Comparison of ENCODE assay signal across 9 cellular contexts in the genomic region with DNA sequence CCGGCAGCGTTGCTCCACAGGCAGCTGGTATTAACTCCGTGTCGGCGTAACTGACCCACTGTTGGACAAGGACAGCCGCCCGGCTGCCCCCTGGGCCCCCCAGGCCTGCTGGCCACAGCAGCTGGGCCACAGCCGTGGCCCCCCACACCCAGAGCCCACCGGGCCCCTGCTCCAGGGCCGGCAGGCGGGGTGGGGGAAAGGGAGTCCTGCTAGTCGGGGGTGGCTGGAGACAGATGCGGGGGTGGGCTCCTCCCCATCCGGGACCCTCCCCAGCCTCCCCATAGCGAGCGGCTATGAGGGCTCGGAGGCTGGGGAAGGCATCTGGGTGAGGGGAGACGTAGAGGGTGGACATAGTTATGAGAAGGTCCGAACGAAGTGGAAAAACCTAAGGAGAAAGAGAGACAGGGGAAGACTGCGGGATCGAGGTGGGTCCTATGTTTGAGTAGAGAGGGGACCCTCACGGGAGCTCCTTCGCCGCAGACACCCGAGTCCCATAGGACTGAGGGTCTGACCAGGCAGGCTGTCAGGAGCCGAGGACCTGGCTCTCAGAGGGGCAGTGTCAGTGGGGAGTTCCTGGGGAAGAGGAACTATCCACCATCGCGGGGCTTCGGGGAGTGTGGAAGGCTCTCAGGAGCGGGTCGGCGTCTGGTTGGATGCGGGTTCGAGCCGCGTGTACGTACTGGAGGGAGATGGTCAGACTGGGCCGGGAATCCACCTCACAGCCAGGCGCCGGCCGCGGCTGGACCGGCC. TPM values are rescaled to one million over a fixed set of nuclear protein-coding genes. Genes with fewer than 3 reads are reported as not detected.
DNase-seq lines count a peak whose midpoint lies in the region; ATAC-seq, FAIRE-seq and TF ChIP-seq lines count a peak whose summit lies in the region.
"Had no signal": no experiment of that assay in that cellular context is flagged by ENCODE, and none has a peak within 500 bp of the region (broad histone marks: within the 10 kb centered on the region; RNA-seq: fewer than 3 reads in every experiment).

No MANE protein-coding gene starts in this region.

- H3K4me2 ChIP-seq in MM.1S (ENCODE audit: low read depth, low read length) (peak overlapping the region; percentile 84), mammary epithelial cell (ENCODE audit: insufficient read depth, low read depth, low read length) (peak overlapping the region; percentile 88), HepG2 (ENCODE audit: low read depth, low read length) (peak overlapping the region; percentile 95)

- peak in 1 of 2 experiments; percentile 61; a peak in 3 of 4 replicates for TF ChIP-seq POLR2A in HepG2 (IDR thresholded peaks at IDR 0.05; ENCODE audit: insufficient read depth in 1 of 2, low read depth in 2 of 2, low read length in 2 of 2)

- peaks cover 4% of the 10 kb centered on the region; the same call in 1 of the 2 replicates for H3K36me3 ChIP-seq in BJ (ENCODE audit: control insufficient read depth, insufficient read depth, low read length)
- H3K36me3 ChIP-seq in MM.1S (replicated peaks; ENCODE audit: insufficient read depth, low read length) = no peaks in the 10 kb centered on the region; the same call in 1 of the 2 replicates
- H3K36me3 ChIP-seq in mammary epithelial cell (ENCODE audit: insufficient read depth, low read length) = peaks cover 6% of the 10 kb centered on the region
- peaks cover 5 to 28% of the 10 kb centered on the region in 2 experiments for H3K36me3 ChIP-seq in HepG2 (replicated peaks in 1 of 2; ENCODE audit: control insufficient read depth in 1 of 2, insufficient read depth in 2 of 2, low read length in 2 of 2)
- H3K36me3 ChIP-seq in thoracic aorta = peaks cover 4% of the 10 kb centered on the region

- dilution Hi-C loops in mammary epithelial cell (cut with HindIII; ENCODE audit: low sequenced_read_pairs) = no loop called here

- no peak for TF ChIP-seq EP300 in HepG2 (IDR thresholded peaks at IDR 0.05; ENCODE audit: low read depth in 2 of 2, low read length in 2 of 2)
- TF ChIP-seq EP300 in HepG2 (CRISPR knock-in tag; IDR thresholded peaks at IDR 0.05; ENCODE audit: borderline replicate concordance) = no peak

- H4K20me1 ChIP-seq in MM.1S (ENCODE audit: insufficient read depth, low read length) = no peaks in the 10 kb centered on the region
- no peaks in the 10 kb centered on the region for H4K20me1 ChIP-seq in mammary epithelial cell (ENCODE audit: insufficient read depth, low read length)
- H4K20me1 ChIP-seq in HepG2 (ENCODE audit: insufficient read depth, low read length) = no peaks in the 10 kb centered on the region

- WGBS in mammary epithelial cell (ENCODE audit: low coverage, missing lambda C conversion rate) = under 1% methylated on average over 22 of the region's 44 CpGs
- WGBS in HepG2 (ENCODE audit: low lambda C conversion rate) = 1% methylated on average over 35 of the region's 44 CpGs

- H3K27me3 ChIP-seq in BJ (ENCODE audit: control insufficient read depth, insufficient read depth, low read length) = no peaks in the 10 kb centered on the region
- H3K27me3 ChIP-seq in MM.1S (replicated peaks; ENCODE audit: insufficient read depth, low read length) = no peaks in the 10 kb centered on the region
- H3K27me3 ChIP-seq in mammary epithelial cell (ENCODE audit: insufficient read depth, low read length) = no peaks in the 10 kb centered on the region
- no peaks in the 10 kb centered on the region; a peak in 1 of 5 replicates for H3K27me3 ChIP-seq in HepG2 (ENCODE audit: control insufficient read depth in 1 of 2, insufficient read depth in 2 of 2, low read length in 2 of 2)
- H3K27me3 ChIP-seq in thoracic aorta (replicated peaks; ENCODE audit: insufficient read depth) = no peaks in the 10 kb centered on the region

- intact Hi-C loops in mammary epithelial cell (cut with micrococcal nuclease) (loop anchor here (2.0 kb wide), 3 partner anchors 20 to 56 kb away; a partner anchor contains a TSS), HepG2 (cut with micrococcal nuclease; ENCODE audit: unreplicated experiment) (loop anchor here (1.0 to 2.0 kb wide), 2 partner anchors 20 to 35 kb away; a partner anchor contains a TSS)

- no peaks in the 10 kb centered on the region for H3K9me2 ChIP-seq in MM.1S (replicated peaks; ENCODE audit: insufficient read depth, low read length)

- H3F3A ChIP-seq in MM.1S (ENCODE audit: insufficient read depth, low read length) = peaks cover 38% of the 10 kb centered on the region

- BruUV-seq in mammary epithelial cell (replicated peaks; lab: Mats Ljungman, UMichigan) = TSS peak; percentile 59
- BruUV-seq in HepG2 (replicated peaks; lab: Mats Ljungman, UMichigan) = no TSS peak

- H3K4me3 ChIP-seq in BJ (ENCODE audit: low read depth, low read length) = peak overlapping the region; percentile 95
- H3K4me3 ChIP-seq in MM.1S (ENCODE audit: low read length) = peak overlapping the region; percentile 100
- H3K4me3 ChIP-seq in mammary epithelial cell (replicated peaks in 1 of 3; ENCODE audit: insufficient read depth in 1 of 3, low read depth in 2 of 3, low read length in 3 of 3) = peak overlapping the region; percentile 54 to 88 (median 82)
- H3K4me3 ChIP-seq in HepG2 (replicated peaks in 1 of 3; ENCODE audit: insufficient read depth in 1 of 3, low read depth in 2 of 3, low read length in 3 of 3) = peak overlapping the region; percentile 89 to 98 (median 98)
- peak overlapping the region; percentile 93 for H3K4me3 ChIP-seq in thoracic aorta

- CTCF ChIA-PET in BJ (lab: Yijun Ruan, JAX) (interaction anchor here (0.8 to 1.8 kb wide), 10 partner anchors 9 to 65 kb away, joined by 3 to 12 read pairs (median 5); a partner anchor contains a TSS), mammary epithelial cell (lab: Charles Lee; ENCODE audit: low non-redundant PET) (no interaction called here), HepG2 (lab: Yijun Ruan, JAX; ENCODE audit: low intra/inter-chr PET ratio, low total read pairs) (interaction anchor here (1.6 kb wide), 2 partner anchors 22 to 35 kb away, joined by 5 read pairs; no protein-coding TSS in a partner anchor)

- in situ Hi-C loops in mammary epithelial cell (cut with MboI; ENCODE audit: low sequenced_read_pairs in 2 of 2) = no loop called here
- in situ Hi-C loops in HepG2 (cut with HindIII; ENCODE audit: extremely low pct_ligation_motif_present, low pct_unique_long_range_greater_than_20kb) = no loop called here

- H3K27ac ChIP-seq in MM.1S (ENCODE audit: low read length) (peak overlapping the region; percentile 83), mammary epithelial cell (ENCODE audit: insufficient read depth, low read depth, low read length) (peak overlapping the region; percentile 87), HepG2 (ENCODE audit: extremely low read length, insufficient read depth, low read length) (peak overlapping the region; percentile 76), thoracic aorta (peak overlapping the region; percentile 90 to 98)

- no peak for TF ChIP-seq RAD21 in HepG2 (CRISPR knock-in tag; IDR thresholded peaks at IDR 0.05)

- TF ChIP-seq CTCF in BJ (IDR thresholded peaks at IDR 0.05; ENCODE audit: insufficient read depth, low read depth, low read length) = no peak
- no peak for TF ChIP-seq CTCF in MM.1S (IDR thresholded peaks at IDR 0.05; ENCODE audit: low read length)
- TF ChIP-seq CTCF in mammary epithelial cell (conservative IDR thresholded peaks at IDR 0.05 in 1 of 2, IDR thresholded peaks at IDR 0.05 in 1 of 2; ENCODE audit: extremely low read depth in 1 of 2, insufficient read depth in 1 of 2, low read depth in 1 of 2, low read length in 2 of 2) = no peak
- TF ChIP-seq CTCF in HepG2 (CRISPR knock-in tag; IDR thresholded peaks at IDR 0.05) = no peak
- TF ChIP-seq CTCF in thoracic aorta (IDR thresholded peaks at IDR 0.05) = no peak

- H2AFZ ChIP-seq in MM.1S (ENCODE audit: low read length) (peak overlapping the region; percentile 46; the same call in 1 of the 2 replicates), mammary epithelial cell (ENCODE audit: low read depth, low read length) (peak overlapping the region; percentile 84), HepG2 (ENCODE audit: low read length) (no peak overlapping the region)

- ATAC-seq in GM19455 (IDR thresholded peaks at IDR 0.05; ENCODE audit: unreplicated experiment) = peak; percentile 16
- ATAC-seq in HepG2 = peak; percentile 18
- ATAC-seq in thoracic aorta (ENCODE audit: insufficient number of reproducible peaks, low FRiP score, low read depth) = no peak

- H3K79me2 ChIP-seq in MM.1S (ENCODE audit: low read length) = peaks cover 52% of the 10 kb centered on the region
- H3K79me2 ChIP-seq in mammary epithelial cell (ENCODE audit: insufficient read depth, low read length) = peaks cover 47% of the 10 kb centered on the region
- peaks cover 22% of the 10 kb centered on the region for H3K79me2 ChIP-seq in HepG2 (ENCODE audit: insufficient read depth, low read length)

- H3K4me1 ChIP-seq in MM.1S (ENCODE audit: low read length) (peaks cover 14% of the 10 kb centered on the region), mammary epithelial cell (ENCODE audit: insufficient read depth, low read length) (peaks cover 33% of the 10 kb centered on the region), HepG2 (ENCODE audit: insufficient read depth, low read length) (peaks cover 25% of the 10 kb centered on the region), thoracic aorta (ENCODE audit: control insufficient read depth in 1 of 2, low read depth in 2 of 2) (peaks cover 20 to 26% of the 10 kb centered on the region in 2 donors)

- H3K9ac ChIP-seq in MM.1S (ENCODE audit: low read length) (peak overlapping the region; percentile 100), mammary epithelial cell (ENCODE audit: insufficient read depth, low read length) (peak overlapping the region; percentile 91), HepG2 (ENCODE audit: insufficient read depth, low read depth, low read length) (peak overlapping the region; percentile 92)

- DNase-seq in BJ (ENCODE audit: low read depth) (no peak), MM.1S (no peak), mammary epithelial cell (no peak), HepG2 (ENCODE audit: low spot score) (no peak), thoracic aorta (ENCODE audit: low spot score) (no peak), hippocampal formation (lab: John Stamatoyannopoulos, UW) (no peak)
- DNase-seq in activated CD4-positive, alpha-beta T cell treated with anti-CD3 and anti-CD28 coated beads, Interleukin-2, amount 50 U/mL, for 4 hours = no peak

- POLR2A ChIA-PET in BJ (lab: Charles Lee) = interaction anchor here (0.7 kb wide), 2 partner anchors 12 to 40 kb away, joined by 3 to 29 read pairs; a partner anchor contains a TSS
- POLR2A ChIA-PET in HepG2 (lab: Yijun Ruan, JAX) = interaction anchor here (0.8 to 4.3 kb wide), 28 partner anchors 9 to 253 kb away, joined by 3 to 77 read pairs (median 7); a partner anchor contains a TSS

- H3K9me3 ChIP-seq in MM.1S (replicated peaks; ENCODE audit: insufficient read depth, low read length) = no peaks in the 10 kb centered on the region
- H3K9me3 ChIP-seq in mammary epithelial cell (replicated peaks; ENCODE audit: insufficient read depth, low read length) = no peaks in the 10 kb centered on the region
- H3K9me3 ChIP-seq in HepG2 (ENCODE audit: low read length) = no peaks in the 10 kb centered on the region
- H3K9me3 ChIP-seq in thoracic aorta = no peaks in the 10 kb centered on the region

- FAIRE-seq in HepG2 (lab: Jason Lieb, UNC) = no peak

RNA-seq across cellular contexts. Expression of a gene that starts 0.5 kb away (rescaled TPM):
- polyA plus RNA-seq in BJ (2011; rRNA removed) (10.9 and 33.9 TPM in 2 replicates), mammary epithelial cell (51.9 TPM), HepG2 (2011; rRNA removed) (14.7 and 19.9 TPM in 2 replicates)
- 41.2 and 76.9 TPM in 2 replicates for polyA minus RNA-seq in BJ (2011; rRNA and poly(A)+ RNA removed)
- total RNA-seq in mammary epithelial cell (100 to 1,000 TPM in 1 of 2 donors, 10 to 100 TPM in 1; 71.8 to 131 TPM), HepG2 (2016; rRNA removed; fragmentation: Illumina TruSeq; extraction: Trizol) (56.1 and 59.2 TPM in 2 replicates), thoracic aorta (10 to 100 TPM; 24.8 to 46.8 TPM)
- polyA minus RNA-seq in mammary epithelial cell = 243 TPM
- total RNA-seq in HepG2 (2016; cell fraction: cytosol; rRNA removed; fragmentation: Illumina TruSeq; extraction: Trizol; ENCODE audit: low read depth) = 36.5 and 36.9 TPM in 2 replicates
- total RNA-seq in HepG2 (2016; cell fraction: insoluble cytoplasmic fraction; rRNA removed; fragmentation: Illumina TruSeq; extraction: Trizol) = 50.7 and 55.3 TPM in 2 replicates
- 27.2 and 29.5 TPM in 2 replicates for total RNA-seq in HepG2 (2016; cell fraction: membrane; rRNA removed; fragmentation: Illumina TruSeq; extraction: Trizol)
- total RNA-seq in HepG2 (2016; cell fraction: nucleus; rRNA removed; fragmentation: Illumina TruSeq; extraction: Trizol) = 86.8 and 97.8 TPM in 2 replicates
- polyA plus RNA-seq in HepG2 (2011; cell fraction: cytosol; rRNA removed) = 9.3 and 11.8 TPM in 2 replicates
- 168 and 186 TPM in 2 replicates for polyA plus RNA-seq in HepG2 (2011; cell fraction: nucleus; rRNA removed)
- 66.0 and 85.3 TPM in 2 replicates for polyA plus RNA-seq in HepG2 (2012)
- polyA plus RNA-seq in HepG2 (2016; cell fraction: cytosol; fragmentation: Illumina TruSeq; extraction: Trizol; ENCODE audit: low read depth) = 13.0 and 13.1 TPM in 2 replicates
- polyA plus RNA-seq in HepG2 (2016; cell fraction: insoluble cytoplasmic fraction; fragmentation: Illumina TruSeq; extraction: Trizol; ENCODE audit: low read depth) = 49.9 and 74.0 TPM in 2 replicates
- 19.6 and 25.4 TPM in 2 replicates for polyA plus RNA-seq in HepG2 (2016; cell fraction: membrane; fragmentation: Illumina TruSeq; extraction: Trizol; ENCODE audit: low read depth)
- polyA plus RNA-seq in HepG2 (2016; cell fraction: nucleus; fragmentation: Illumina TruSeq; extraction: Trizol; ENCODE audit: insufficient read depth, low read depth) = 221 and 231 TPM in 2 replicates
- 58.3 and 63.6 TPM in 2 replicates for polyA minus RNA-seq in HepG2 (2011; rRNA and poly(A)+ RNA removed; ENCODE audit: low replicate concordance)
- polyA minus RNA-seq in HepG2 (2011; cell fraction: cytosol; rRNA and poly(A)+ RNA removed) = 37.6 and 39.2 TPM in 2 replicates
- 34.9 and 47.5 TPM in 2 replicates for polyA minus RNA-seq in HepG2 (2011; cell fraction: nucleus; rRNA and poly(A)+ RNA removed)

RNA-seq across cellular contexts. Expression of a gene that starts 11.7 kb away (rescaled TPM):
- polyA plus RNA-seq in BJ (2011; rRNA removed) (40.3 and 43.5 TPM in 2 replicates), mammary epithelial cell (109 TPM), HepG2 (2011; rRNA removed) (64.7 and 69.4 TPM in 2 replicates)
- polyA minus RNA-seq in BJ (2011; rRNA and poly(A)+ RNA removed) = 22.2 and 25.1 TPM in 2 replicates
- total RNA-seq in mammary epithelial cell (10 to 100 TPM; 23.8 to 55.0 TPM), HepG2 (2016; rRNA removed; fragmentation: Illumina TruSeq; extraction: Trizol) (90.5 and 93.7 TPM in 2 replicates), thoracic aorta (10 to 100 TPM; 21.2 to 40.1 TPM)
- polyA minus RNA-seq in mammary epithelial cell = 105 TPM
- total RNA-seq in HepG2 (2016; cell fraction: cytosol; rRNA removed; fragmentation: Illumina TruSeq; extraction: Trizol; ENCODE audit: low read depth) = 84.8 and 113 TPM in 2 replicates
- total RNA-seq in HepG2 (2016; cell fraction: insoluble cytoplasmic fraction; rRNA removed; fragmentation: Illumina TruSeq; extraction: Trizol) = 85.1 and 91.1 TPM in 2 replicates
- 109 and 138 TPM in 2 replicates for total RNA-seq in HepG2 (2016; cell fraction: membrane; rRNA removed; fragmentation: Illumina TruSeq; extraction: Trizol)
- total RNA-seq in HepG2 (2016; cell fraction: nucleus; rRNA removed; fragmentation: Illumina TruSeq; extraction: Trizol) = 34.2 and 38.1 TPM in 2 replicates
- 89.7 and 101 TPM in 2 replicates for polyA plus RNA-seq in HepG2 (2011; cell fraction: cytosol; rRNA removed)
- polyA plus RNA-seq in HepG2 (2011; cell fraction: nucleus; rRNA removed) = 34.2 and 36.0 TPM in 2 replicates
- 71.2 and 86.4 TPM in 2 replicates for polyA plus RNA-seq in HepG2 (2012)
- 98.5 and 146 TPM in 2 replicates for polyA plus RNA-seq in HepG2 (2016; cell fraction: cytosol; fragmentation: Illumina TruSeq; extraction: Trizol; ENCODE audit: low read depth)
- 103 and 104 TPM in 2 replicates for polyA plus RNA-seq in HepG2 (2016; cell fraction: insoluble cytoplasmic fraction; fragmentation: Illumina TruSeq; extraction: Trizol; ENCODE audit: low read depth)
- 107 and 140 TPM in 2 replicates for polyA plus RNA-seq in HepG2 (2016; cell fraction: membrane; fragmentation: Illumina TruSeq; extraction: Trizol; ENCODE audit: low read depth)
- polyA plus RNA-seq in HepG2 (2016; cell fraction: nucleus; fragmentation: Illumina TruSeq; extraction: Trizol; ENCODE audit: insufficient read depth, low read depth) = 61.6 and 67.5 TPM in 2 replicates
- polyA minus RNA-seq in HepG2 (2011; rRNA and poly(A)+ RNA removed; ENCODE audit: low replicate concordance) = 56.3 and 77.2 TPM in 2 replicates
- 44.2 and 47.4 TPM in 2 replicates for polyA minus RNA-seq in HepG2 (2011; cell fraction: cytosol; rRNA and poly(A)+ RNA removed)
- 7.2 and 10.2 TPM in 2 replicates for polyA minus RNA-seq in HepG2 (2011; cell fraction: nucleus; rRNA and poly(A)+ RNA removed)

RNA-seq across cellular contexts. Expression of a gene that starts 17.9 kb away (rescaled TPM):
- polyA plus RNA-seq in BJ (2011; rRNA removed) = 0.16 and 0.29 TPM in 2 replicates
- 0.21 and 0.28 TPM in 2 replicates for polyA minus RNA-seq in BJ (2011; rRNA and poly(A)+ RNA removed)
- total RNA-seq in mammary epithelial cell = 1 to 10 TPM; 1.2 to 1.5 TPM
- 0.80 TPM for polyA plus RNA-seq in mammary epithelial cell
- polyA minus RNA-seq in mammary epithelial cell = not detected
- 0.79 and 0.86 TPM in 2 replicates for total RNA-seq in HepG2 (2016; rRNA removed; fragmentation: Illumina TruSeq; extraction: Trizol)
- total RNA-seq in HepG2 (2016; cell fraction: cytosol; rRNA removed; fragmentation: Illumina TruSeq; extraction: Trizol; ENCODE audit: low read depth) = 0.26 and 0.61 TPM in 2 replicates
- total RNA-seq in HepG2 (2016; cell fraction: insoluble cytoplasmic fraction; rRNA removed; fragmentation: Illumina TruSeq; extraction: Trizol) = 1.00 and 1.6 TPM in 2 replicates
- 1.1 TPM in 2 replicates for total RNA-seq in HepG2 (2016; cell fraction: membrane; rRNA removed; fragmentation: Illumina TruSeq; extraction: Trizol)
- total RNA-seq in HepG2 (2016; cell fraction: nucleus; rRNA removed; fragmentation: Illumina TruSeq; extraction: Trizol) = 1.1 and 1.5 TPM in 2 replicates
- 3.3 and 4.4 TPM in 2 replicates for polyA plus RNA-seq in HepG2 (2011; rRNA removed)
- polyA plus RNA-seq in HepG2 (2011; cell fraction: cytosol; rRNA removed) = 1.2 and 1.4 TPM in 2 replicates
- polyA plus RNA-seq in HepG2 (2011; cell fraction: nucleus; rRNA removed) = 14.3 and 22.4 TPM in 2 replicates
- 4.3 and 5.0 TPM in 2 replicates for polyA plus RNA-seq in HepG2 (2012)
- 0.23 and 0.25 TPM in 2 replicates for polyA plus RNA-seq in HepG2 (2016; cell fraction: cytosol; fragmentation: Illumina TruSeq; extraction: Trizol; ENCODE audit: low read depth)
- 0.87 and 1.4 TPM in 2 replicates for polyA plus RNA-seq in HepG2 (2016; cell fraction: insoluble cytoplasmic fraction; fragmentation: Illumina TruSeq; extraction: Trizol; ENCODE audit: low read depth)
- polyA plus RNA-seq in HepG2 (2016; cell fraction: membrane; fragmentation: Illumina TruSeq; extraction: Trizol; ENCODE audit: low read depth) = 0.29 and 0.52 TPM in 2 replicates
- 2.7 and 3.6 TPM in 2 replicates for polyA plus RNA-seq in HepG2 (2016; cell fraction: nucleus; fragmentation: Illumina TruSeq; extraction: Trizol; ENCODE audit: insufficient read depth, low read depth)
- polyA minus RNA-seq in HepG2 (2011; rRNA and poly(A)+ RNA removed; ENCODE audit: low replicate concordance) = 3.8 and 4.5 TPM in 2 replicates
- polyA minus RNA-seq in HepG2 (2011; cell fraction: cytosol; rRNA and poly(A)+ RNA removed) = 2.0 and 3.0 TPM in 2 replicates
- polyA minus RNA-seq in HepG2 (2011; cell fraction: nucleus; rRNA and poly(A)+ RNA removed) = 3.0 and 9.0 TPM in 2 replicates
- total RNA-seq in thoracic aorta = under 1 TPM; 0.68 to 0.78 TPM
- total RNA-seq: LHCN-M2 had no signal

RNA-seq across cellular contexts. Expression of a gene that starts 20.0 kb away (rescaled TPM):
- polyA plus RNA-seq in BJ (2011; rRNA removed) (0.90 and 0.99 TPM in 2 replicates), mammary epithelial cell (0.36 TPM), HepG2 (2011; rRNA removed) (0.78 and 1.0 TPM in 2 replicates)
- 0.57 and 1.6 TPM in 2 replicates for polyA minus RNA-seq in BJ (2011; rRNA and poly(A)+ RNA removed)
- total RNA-seq in mammary epithelial cell (under 1 TPM; 0.42 to 0.83 TPM), HepG2 (2016; rRNA removed; fragmentation: Illumina TruSeq; extraction: Trizol) (0.55 and 0.94 TPM in 2 replicates), thoracic aorta (1 to 10 TPM; 1.1 to 1.2 TPM)
- not detected for polyA minus RNA-seq in mammary epithelial cell
- total RNA-seq in HepG2 (2016; cell fraction: cytosol; rRNA removed; fragmentation: Illumina TruSeq; extraction: Trizol; ENCODE audit: low read depth) = 0.18 and 0.30 TPM in 2 replicates
- total RNA-seq in HepG2 (2016; cell fraction: insoluble cytoplasmic fraction; rRNA removed; fragmentation: Illumina TruSeq; extraction: Trizol) = 0.87 and 0.97 TPM in 2 replicates
- 0.55 and 0.56 TPM in 2 replicates for total RNA-seq in HepG2 (2016; cell fraction: membrane; rRNA removed; fragmentation: Illumina TruSeq; extraction: Trizol)
- total RNA-seq in HepG2 (2016; cell fraction: nucleus; rRNA removed; fragmentation: Illumina TruSeq; extraction: Trizol) = 0.38 and 0.47 TPM in 2 replicates
- polyA plus RNA-seq in HepG2 (2011; cell fraction: cytosol; rRNA removed) = 0.67 and 0.72 TPM in 2 replicates
- 0.45 and 0.73 TPM in 2 replicates for polyA plus RNA-seq in HepG2 (2011; cell fraction: nucleus; rRNA removed)
- 0.87 and 1.1 TPM in 2 replicates for polyA plus RNA-seq in HepG2 (2012)
- 0.08 and 0.12 TPM in 2 replicates for polyA plus RNA-seq in HepG2 (2016; cell fraction: cytosol; fragmentation: Illumina TruSeq; extraction: Trizol; ENCODE audit: low read depth)
- 0.98 and 1.0 TPM in 2 replicates for polyA plus RNA-seq in HepG2 (2016; cell fraction: insoluble cytoplasmic fraction; fragmentation: Illumina TruSeq; extraction: Trizol; ENCODE audit: low read depth)
- polyA plus RNA-seq in HepG2 (2016; cell fraction: membrane; fragmentation: Illumina TruSeq; extraction: Trizol; ENCODE audit: low read depth) = 0.34 and 0.37 TPM in 2 replicates
- polyA plus RNA-seq in HepG2 (2016; cell fraction: nucleus; fragmentation: Illumina TruSeq; extraction: Trizol; ENCODE audit: insufficient read depth, low read depth) = 0.93 and 1.0 TPM in 2 replicates
- 0.46 and 2.2 TPM in 2 replicates for polyA minus RNA-seq in HepG2 (2011; rRNA and poly(A)+ RNA removed; ENCODE audit: low replicate concordance)
- 0.44 and 0.59 TPM in 2 replicates for polyA minus RNA-seq in HepG2 (2011; cell fraction: cytosol; rRNA and poly(A)+ RNA removed)
- 0.25 and 0.39 TPM in 2 replicates for polyA minus RNA-seq in HepG2 (2011; cell fraction: nucleus; rRNA and poly(A)+ RNA removed)

RNA-seq across cellular contexts. Expression of a gene that starts 20.3 kb away (rescaled TPM):
- 57.7 and 98.6 TPM in 2 replicates for polyA plus RNA-seq in BJ (2011; rRNA removed)
- 44.0 and 48.6 TPM in 2 replicates for polyA minus RNA-seq in BJ (2011; rRNA and poly(A)+ RNA removed)
- 10 to 100 TPM; 67.8 to 99.5 TPM for total RNA-seq in mammary epithelial cell
- polyA plus RNA-seq in mammary epithelial cell = 103 TPM
- polyA minus RNA-seq in mammary epithelial cell = 93.6 TPM
- 83.5 and 85.0 TPM in 2 replicates for total RNA-seq in HepG2 (2016; rRNA removed; fragmentation: Illumina TruSeq; extraction: Trizol)
- total RNA-seq in HepG2 (2016; cell fraction: cytosol; rRNA removed; fragmentation: Illumina TruSeq; extraction: Trizol; ENCODE audit: low read depth) = 4.6 and 5.3 TPM in 2 replicates
- 66.4 and 92.2 TPM in 2 replicates for total RNA-seq in HepG2 (2016; cell fraction: insoluble cytoplasmic fraction; rRNA removed; fragmentation: Illumina TruSeq; extraction: Trizol)
- total RNA-seq in HepG2 (2016; cell fraction: membrane; rRNA removed; fragmentation: Illumina TruSeq; extraction: Trizol) = 7.7 and 11.3 TPM in 2 replicates
- total RNA-seq in HepG2 (2016; cell fraction: nucleus; rRNA removed; fragmentation: Illumina TruSeq; extraction: Trizol) = 35.4 and 46.0 TPM in 2 replicates
- polyA plus RNA-seq in HepG2 (2011; rRNA removed) = 44.5 and 80.9 TPM in 2 replicates
- 35.0 and 45.6 TPM in 2 replicates for polyA plus RNA-seq in HepG2 (2011; cell fraction: cytosol; rRNA removed)
- 53.4 and 85.2 TPM in 2 replicates for polyA plus RNA-seq in HepG2 (2011; cell fraction: nucleus; rRNA removed)
- 38.1 and 121 TPM in 2 replicates for polyA plus RNA-seq in HepG2 (2012)
- 3.7 and 5.6 TPM in 2 replicates for polyA plus RNA-seq in HepG2 (2016; cell fraction: cytosol; fragmentation: Illumina TruSeq; extraction: Trizol; ENCODE audit: low read depth)
- polyA plus RNA-seq in HepG2 (2016; cell fraction: insoluble cytoplasmic fraction; fragmentation: Illumina TruSeq; extraction: Trizol; ENCODE audit: low read depth) = 80.2 and 101 TPM in 2 replicates
- polyA plus RNA-seq in HepG2 (2016; cell fraction: membrane; fragmentation: Illumina TruSeq; extraction: Trizol; ENCODE audit: low read depth) = 5.1 and 7.0 TPM in 2 replicates
- 67.0 and 75.7 TPM in 2 replicates for polyA plus RNA-seq in HepG2 (2016; cell fraction: nucleus; fragmentation: Illumina TruSeq; extraction: Trizol; ENCODE audit: insufficient read depth, low read depth)
- 44.1 and 271 TPM in 2 replicates for polyA minus RNA-seq in HepG2 (2011; rRNA and poly(A)+ RNA removed; ENCODE audit: low replicate concordance)
- 27.3 and 48.7 TPM in 2 replicates for polyA minus RNA-seq in HepG2 (2011; cell fraction: cytosol; rRNA and poly(A)+ RNA removed)
- 14.2 and 25.9 TPM in 2 replicates for polyA minus RNA-seq in HepG2 (2011; cell fraction: nucleus; rRNA and poly(A)+ RNA removed)
- total RNA-seq in thoracic aorta = 100 to 1,000 TPM; 240 to 354 TPM
